8 cellular contexts compared by ENCODE assay signal in genomic region chr13:72839831-72840426, GRCh38. TPM values are rescaled to one million over a fixed set of nuclear protein-coding genes. Genes with fewer than 3 reads are reported as not detected.
A peak's percentile ranks its signal among the peaks of the same experiment; 100 is the strongest.
DNase-seq lines count a peak whose midpoint lies in the region; ATAC-seq and TF ChIP-seq lines count a peak whose summit lies in the region.

No MANE protein-coding gene starts in this region.

- TF ChIP-seq CTCF in fibroblast of the aortic adventitia (IDR thresholded peaks at IDR 0.05; ENCODE audit: insufficient read depth, low read length): peak; percentile 66

- no peak overlapping the region for H3K4me3 ChIP-seq in fibroblast of the aortic adventitia (ENCODE audit: low read depth, low read length)

- peak; percentile 33 for DNase-seq in Caki2 (ENCODE audit: low read depth)
- peak; percentile 2 for DNase-seq in NCI-H2196 treated with DMSO at 0.1 percent for 48 hours (lab: John Stamatoyannopoulos, UW; ENCODE audit: unreplicated experiment)
- peak; percentile 19 for DNase-seq in activated T-cell treated with anti-CD3 and anti-CD28 coated beads for 4 hours
- peak; percentile 48 for DNase-seq in fibroblast of the aortic adventitia (ENCODE audit: low read depth)
- DNase-seq in renal cortical epithelial cell (ENCODE audit: low read depth): peak; percentile 54
- DNase-seq in mesenteric fat pad (ENCODE audit: low spot score): no peak

- ATAC-seq in GM19035 (IDR thresholded peaks at IDR 0.05; ENCODE audit: unreplicated experiment) (peak; percentile 97), HG03095 (IDR thresholded peaks at IDR 0.05; ENCODE audit: unreplicated experiment) (peak; percentile 96)

- in situ Hi-C loops in Caki2 (cut with HindIII; ENCODE audit: low pct_unique_long_range_greater_than_20kb, low sequenced_read_pairs): no loop called here

RNA-seq across cellular contexts. Expression of gene PIBF1, which starts 58.0 kb away (rescaled TPM):
- total RNA-seq in Caki2 (2014; rRNA removed; shearing (Covaris generic); ENCODE audit: low replicate concordance): 5.5 and 9.9 TPM in 2 replicates
- 22.1 and 31.6 TPM in 2 replicates for total RNA-seq in fibroblast of the aortic adventitia (ENCODE audit: low replicate concordance)
- total RNA-seq in renal cortical epithelial cell: 17.0 and 27.6 TPM in 2 replicates
- total RNA-seq in mesenteric fat pad: 17.1 TPM

RNA-seq across cellular contexts. Expression of gene DIS3, which starts 58.2 kb away (rescaled TPM):
- total RNA-seq in Caki2 (2014; rRNA removed; shearing (Covaris generic); ENCODE audit: low replicate concordance): 10.6 and 18.4 TPM in 2 replicates
- total RNA-seq in fibroblast of the aortic adventitia (ENCODE audit: low replicate concordance) (39.0 and 75.0 TPM in 2 replicates), renal cortical epithelial cell (48.1 and 49.0 TPM in 2 replicates), mesenteric fat pad (26.3 TPM)
